Comparison of ENCODE assay signal across 19 cellular contexts in the genomic region with DNA sequence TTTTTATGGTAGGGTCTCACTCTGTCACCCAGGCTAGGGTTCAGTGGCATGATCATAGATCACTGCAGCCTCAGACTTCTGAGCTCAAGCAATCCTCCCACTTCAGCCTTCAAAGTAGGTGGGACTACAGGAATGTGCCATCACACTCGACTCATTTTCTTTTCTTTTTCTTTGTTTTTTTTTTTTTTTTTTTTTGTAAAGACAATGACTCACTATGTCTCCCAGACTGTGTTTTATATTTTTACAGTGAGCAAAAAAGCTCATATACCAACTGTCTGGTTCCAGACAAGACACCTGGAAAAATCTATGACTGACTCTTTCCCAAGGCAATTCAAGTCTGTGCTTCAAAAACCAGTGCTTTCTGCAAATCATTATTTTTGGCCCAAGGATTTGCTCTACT. TPM values are rescaled to one million over a fixed set of nuclear protein-coding genes. Genes with fewer than 3 reads are reported as not detected.
DNase-seq lines count a peak whose midpoint lies in the region; ATAC-seq, FAIRE-seq and TF ChIP-seq lines count a peak whose summit lies in the region.
"Had no signal": no experiment of that assay in that cellular context is flagged by ENCODE, and none has a peak within 500 bp of the region (broad histone marks: within the 10 kb centered on the region; RNA-seq: fewer than 3 reads in every experiment).

No MANE protein-coding gene starts in this region.

- ATAC-seq in IMR-90 (ENCODE audit: low read depth) (no peak), HG02678 (IDR thresholded peaks at IDR 0.05; ENCODE audit: unreplicated experiment) (no peak)
- no peak for ATAC-seq in activated T-helper 17 cell treated with anti-CD3 and anti-CD28 coated beads, Interleukin-2, amount 50 U/mL, for 72 hours (replicated peaks)
- ATAC-seq: A549, HepG2 had no signal

- no peak overlapping the region for H2BK15ac ChIP-seq in IMR-90 (ENCODE audit: low read depth, low read length)

- DNase-seq in Caki2 (ENCODE audit: low read depth) (peak; percentile 60), IMR-90 (peak; percentile 52), bronchial epithelial cell (ENCODE audit: low read depth) (peak; percentile 28), myocyte (ENCODE audit: low read depth) (peak; percentile 5), cerebellar cortex (ENCODE audit: low spot score) (no peak), NCI-H146 (lab: John Stamatoyannopoulos, UW) (no peak)
- DNase-seq: Caco-2, GF-D8, NCI-H1417, NCI-H2029 treated with DMSO at 0.1 percent for 48 hours, NCI-H524, Peyer's patch, SHP77 treated with DMSO at 0.1 percent for 48 hours had no signal

- in situ Hi-C loops in Caki2 (cut with HindIII; ENCODE audit: low pct_unique_long_range_greater_than_20kb, low sequenced_read_pairs) = no loop called here
- in situ Hi-C loops in IMR-90 (cut with MboI; ENCODE audit: low sequenced_read_pairs) = no loop called here

- no peaks in the 10 kb centered on the region for H4K20me1 ChIP-seq in IMR-90 (ENCODE audit: insufficient read depth, low read length)

- no peak overlapping the region for H3K18ac ChIP-seq in IMR-90 (ENCODE audit: low read depth, low read length)

- CTCF ChIA-PET in IMR-90 (lab: Yijun Ruan, JAX) = no interaction called here

- H3K27me3 ChIP-seq in IMR-90 (ENCODE audit: control insufficient read depth, insufficient read depth, low read length) (peaks cover 3% of the 10 kb centered on the region), bronchial epithelial cell (ENCODE audit: control insufficient read depth, insufficient read depth, low read length) (no peaks in the 10 kb centered on the region)
- H3K27me3 ChIP-seq: Peyer's patch had no signal

- H3K27ac Mint-ChIP-seq in activated T-helper 17 cell treated with anti-CD3 and anti-CD28 coated beads, Interleukin-2, amount 50 U/mL, for 72 hours = no peak overlapping the region
- H3K27ac Mint-ChIP-seq: CD14-positive monocyte had no signal

- H3K4me1 ChIP-seq in IMR-90 (ENCODE audit: control insufficient read depth, insufficient read depth, low read length) = no peaks in the 10 kb centered on the region
- H3K4me1 ChIP-seq: A549, Caco-2, Peyer's patch had no signal

- H2BK20ac ChIP-seq in IMR-90 (ENCODE audit: low read depth, low read length) = no peak overlapping the region

- no peak overlapping the region for H2AFZ ChIP-seq in IMR-90 (replicated peaks; ENCODE audit: low read length, poor library complexity)

- H3K9me3 ChIP-seq in IMR-90 (ENCODE audit: control insufficient read depth, insufficient read depth, low read length) = no peaks in the 10 kb centered on the region
- H3K9me3 ChIP-seq: A549, Caco-2, Peyer's patch had no signal

- no peak overlapping the region for H2AK9ac ChIP-seq in IMR-90 (replicated peaks; ENCODE audit: low read depth, low read length, poor library complexity)

- TF ChIP-seq POLR2A in IMR-90 (IDR thresholded peaks at IDR 0.05; ENCODE audit: low read depth, low read length) = no peak

- H3K36me3 ChIP-seq in IMR-90 (ENCODE audit: control insufficient read depth, insufficient read depth, low read length) (no peaks in the 10 kb centered on the region), bronchial epithelial cell (ENCODE audit: control insufficient read depth, insufficient read depth, low read length) (no peaks in the 10 kb centered on the region)
- H3K36me3 ChIP-seq: Peyer's patch had no signal

- TF ChIP-seq CTCF in IMR-90 (conservative IDR thresholded peaks at IDR 0.05; ENCODE audit: low read depth, low read length) (no peak), bronchial epithelial cell (IDR thresholded peaks at IDR 0.05; ENCODE audit: insufficient read depth, low read length, severe bottlenecking) (no peak)

- POLR2A ChIA-PET in IMR-90 (lab: Charles Lee; ENCODE audit: unreplicated experiment) = no interaction called here

- no peaks in the 10 kb centered on the region for H3K4me1 Mint-ChIP-seq in activated T-helper 17 cell treated with anti-CD3 and anti-CD28 coated beads, Interleukin-2, amount 50 U/mL, for 72 hours
- H3K4me1 Mint-ChIP-seq: CD14-positive monocyte had no signal

- no peaks in the 10 kb centered on the region for H3K36me3 Mint-ChIP-seq in activated T-helper 17 cell treated with anti-CD3 and anti-CD28 coated beads, Interleukin-2, amount 50 U/mL, for 72 hours (ENCODE audit: low read depth)
- H3K36me3 Mint-ChIP-seq: CD14-positive monocyte had no signal

- no peak overlapping the region for H2BK120ac ChIP-seq in IMR-90 (ENCODE audit: low read depth, low read length)

- intact Hi-C loops in IMR-90 (cut with micrococcal nuclease) = loop anchor here (10.0 kb wide), 1 partner anchor 535 kb away; no protein-coding TSS in a partner anchor

- H3K9me1 ChIP-seq in IMR-90 (ENCODE audit: insufficient read depth, low read length) = no peaks in the 10 kb centered on the region

- H3K4me3 ChIP-seq in IMR-90 (ENCODE audit: insufficient read depth, low read depth, low read length) = no peak overlapping the region
- no peak overlapping the region for H3K4me3 ChIP-seq in bronchial epithelial cell (ENCODE audit: low read depth, low read length)
- H3K4me3 ChIP-seq: A549, Peyer's patch had no signal

- H3K9ac ChIP-seq in IMR-90 (ENCODE audit: low read depth, low read length) = no peak overlapping the region

- no peaks in the 10 kb centered on the region for H3K79me1 ChIP-seq in IMR-90 (ENCODE audit: low read depth in 1 of 2, low read length in 2 of 2)

- no peak overlapping the region for H3K4me2 ChIP-seq in IMR-90 (ENCODE audit: low read depth, low read length)
- H3K4me2 ChIP-seq: A549 had no signal

- H3K14ac ChIP-seq in IMR-90 (replicated peaks; ENCODE audit: low read depth, low read length) = no peak overlapping the region

- H3K27me3 Mint-ChIP-seq in activated T-helper 17 cell treated with anti-CD3 and anti-CD28 coated beads, Interleukin-2, amount 50 U/mL, for 72 hours = peaks cover 43% of the 10 kb centered on the region

- H3K9me3 Mint-ChIP-seq in activated T-helper 17 cell treated with anti-CD3 and anti-CD28 coated beads, Interleukin-2, amount 50 U/mL, for 72 hours = no peaks in the 10 kb centered on the region

- no peak overlapping the region for H3K23ac ChIP-seq in IMR-90 (ENCODE audit: low read depth, low read length)

- no peak for FAIRE-seq in bronchial epithelial cell (lab: Jason Lieb, UNC)
- FAIRE-seq: A549, H54, HepG2 had no signal

- no peak overlapping the region for H3K27ac ChIP-seq in IMR-90 (ENCODE audit: insufficient read depth, low read length)
- H3K27ac ChIP-seq: A549, Peyer's patch had no signal

- H4K5ac ChIP-seq in IMR-90 (ENCODE audit: low read depth, low read length) = no peak overlapping the region

- no peak overlapping the region for H3K4me3 Mint-ChIP-seq in activated T-helper 17 cell treated with anti-CD3 and anti-CD28 coated beads, Interleukin-2, amount 50 U/mL, for 72 hours

- no TSS peak for BruUV-seq in IMR-90 (replicated peaks; lab: Mats Ljungman, UMichigan)

- no peak overlapping the region for H4K91ac ChIP-seq in IMR-90 (ENCODE audit: insufficient read depth, low read depth, low read length)

- H3K56ac ChIP-seq in IMR-90 (ENCODE audit: extremely low read depth, insufficient read depth, low read length) = no peak overlapping the region

- dilution Hi-C loops in IMR-90 (cut with HindIII; ENCODE audit: low sequenced_read_pairs, unreplicated experiment) = no loop called here

- no peak for TF ChIP-seq RAD21 in IMR-90 (IDR thresholded peaks at IDR 0.05; ENCODE audit: low read length)

- H4K8ac ChIP-seq in IMR-90 (ENCODE audit: low read depth in 2 of 2, low read length in 2 of 2) = no peak overlapping the region

- H2AK5ac ChIP-seq in IMR-90 (ENCODE audit: low read depth, low read length) = no peak overlapping the region

- H3K4ac ChIP-seq in IMR-90 (ENCODE audit: low read depth, low read length) = no peak overlapping the region

- no CpG with 5 or more reads among the region's 1 CpG for WGBS in IMR-90 (ENCODE audit: extremely low coverage in 2 of 2, insufficient read length in 1 of 2), 2 experiments

- H2BK5ac ChIP-seq in IMR-90 (ENCODE audit: low read depth, low read length, poor library complexity, severe bottlenecking) = no peak overlapping the region

TF ChIP-seq in IMR-90, 13 proteins besides CTCF, POLR2A, EP300 and RAD21 (continues in another document):
- TF ChIP-seq CEBPB (IDR thresholded peaks at IDR 0.05; ENCODE audit: low read depth, low read length) (no peak), MXI1 (IDR thresholded peaks at IDR 0.05; ENCODE audit: borderline replicate concordance, low read depth, low read length) (no peak), MAZ (IDR thresholded peaks at IDR 0.05; ENCODE audit: borderline replicate concordance, low read depth, low read length) (no peak), CHD1 (IDR thresholded peaks at IDR 0.05; ENCODE audit: low read depth, low read length) (no peak), SMC3 (IDR thresholded peaks at IDR 0.05; ENCODE audit: low read depth, low read length) (no peak)
- TF ChIP-seq, protein P1, sequence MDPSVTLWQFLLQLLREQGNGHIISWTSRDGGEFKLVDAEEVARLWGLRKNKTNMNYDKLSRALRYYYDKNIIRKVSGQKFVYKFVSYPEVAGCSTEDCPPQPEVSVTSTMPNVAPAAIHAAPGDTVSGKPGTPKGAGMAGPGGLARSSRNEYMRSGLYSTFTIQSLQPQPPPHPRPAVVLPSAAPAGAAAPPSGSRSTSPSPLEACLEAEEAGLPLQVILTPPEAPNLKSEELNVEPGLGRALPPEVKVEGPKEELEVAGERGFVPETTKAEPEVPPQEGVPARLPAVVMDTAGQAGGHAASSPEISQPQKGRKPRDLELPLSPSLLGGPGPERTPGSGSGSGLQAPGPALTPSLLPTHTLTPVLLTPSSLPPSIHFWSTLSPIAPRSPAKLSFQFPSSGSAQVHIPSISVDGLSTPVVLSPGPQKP (IDR thresholded peaks at IDR 0.05; ENCODE audit: borderline replicate concordance, low read depth, low read length) = no peak

RNA-seq across cellular contexts. Expression of a gene that starts 10.8 kb away (rescaled TPM):
- total RNA-seq in Caki2 (2014; rRNA removed; shearing (Covaris generic); ENCODE audit: low replicate concordance) = 12.1 and 17.0 TPM in 2 replicates
- total RNA-seq in IMR-90 (2012; rRNA removed) (3.2 and 6.4 TPM in 2 replicates), bronchial epithelial cell (2.3 and 3.4 TPM in 2 replicates), myocyte (14.0 and 18.6 TPM in 2 replicates)
- polyA plus RNA-seq in IMR-90 (2012; rRNA removed) = 23.1 and 28.3 TPM in 2 replicates
- polyA plus RNA-seq in IMR-90 (2012; cell fraction: cytosol; rRNA removed) = 13.8 and 28.3 TPM in 2 replicates
- 16.9 and 18.6 TPM in 2 replicates for polyA plus RNA-seq in IMR-90 (2012; cell fraction: nucleus; rRNA removed; ENCODE audit: low replicate concordance)
- 19.6 TPM for polyA plus RNA-seq in myocyte (2012)
- under 1 TPM in 1 of 2 donors, not detected in 1; 0.45 TPM for total RNA-seq in activated T-helper 17 cell treated with anti-CD3 and anti-CD28 coated beads, Interleukin-2, amount 50 U/mL, for 72 hours
- polyA plus RNA-seq: CD14-positive monocyte had no signal

RNA-seq across cellular contexts. Expression of a gene that starts 38.9 kb away (rescaled TPM):
- 219 and 224 TPM in 2 replicates for total RNA-seq in Caki2 (2014; rRNA removed; shearing (Covaris generic); ENCODE audit: low replicate concordance)
- total RNA-seq in IMR-90 (2012; rRNA removed) (211 and 225 TPM in 2 replicates), bronchial epithelial cell (227 and 244 TPM in 2 replicates), myocyte (458 and 480 TPM in 2 replicates)
- 410 and 443 TPM in 2 replicates for polyA plus RNA-seq in IMR-90 (2012; rRNA removed)
- 226 and 424 TPM in 2 replicates for polyA plus RNA-seq in IMR-90 (2012; cell fraction: cytosol; rRNA removed)
- 47.3 and 183 TPM in 2 replicates for polyA plus RNA-seq in IMR-90 (2012; cell fraction: nucleus; rRNA removed; ENCODE audit: low replicate concordance)
- polyA plus RNA-seq in myocyte (2012) = 470 TPM
- 100 to 1,000 TPM; 887 to 907 TPM for total RNA-seq in activated T-helper 17 cell treated with anti-CD3 and anti-CD28 coated beads, Interleukin-2, amount 50 U/mL, for 72 hours

Comparison
In these comparisons a context has a peak if more than half of its experiments do, and no peak if none do; other contexts are left out.
1. DNase-seq: peak in Caki2 (single experiment), IMR-90 (single experiment), bronchial epithelial cell (single experiment) and myocyte (single experiment); none in cerebellar cortex (single experiment) and NCI-H146 (single experiment).